In genomic region chr4:54100607-54101189, GRCh38 we compare ENCODE assay signal across 9 cellular contexts. TPM values are rescaled to one million over a fixed set of nuclear protein-coding genes. Genes with fewer than 3 reads are reported as not detected.
A peak's percentile ranks its signal among the peaks of the same experiment; 100 is the strongest.
DNase-seq lines count a peak whose midpoint lies in the region; ATAC-seq and TF ChIP-seq lines count a peak whose summit lies in the region.
"Had no signal": no experiment of that assay in that cellular context is flagged by ENCODE, and none has a peak within 500 bp of the region (broad histone marks: within the 10 kb centered on the region; RNA-seq: fewer than 3 reads in every experiment).

No MANE protein-coding gene starts in this region.

- H3K9me3 Mint-ChIP-seq in Caco-2 (ENCODE audit: unreplicated experiment): no peaks in the 10 kb centered on the region
- no peaks in the 10 kb centered on the region for H3K9me3 Mint-ChIP-seq in effector memory CD8-positive, alpha-beta T cell
- H3K9me3 Mint-ChIP-seq in osteocyte (ENCODE audit: unreplicated experiment): no peaks in the 10 kb centered on the region

- no peaks in the 10 kb centered on the region for H3K27me3 ChIP-seq in Caco-2 (replicated peaks; ENCODE audit: control insufficient read depth, insufficient read depth, low read length)

- peak overlapping the region; percentile 36 for H3K4me3 ChIP-seq in Caco-2 (ENCODE audit: low read depth, low read length)

- peak; percentile 70 for ATAC-seq in effector memory CD8-positive, alpha-beta T cell (replicated peaks)
- ATAC-seq in sciatic nerve: no peak
- ATAC-seq in HG03108 (IDR thresholded peaks at IDR 0.05; ENCODE audit: unreplicated experiment): no peak

- H3K36me3 Mint-ChIP-seq in Caco-2 (ENCODE audit: insufficient read depth, unreplicated experiment) (no peaks in the 10 kb centered on the region), osteocyte (ENCODE audit: unreplicated experiment) (no peaks in the 10 kb centered on the region)
- no peaks in the 10 kb centered on the region for H3K36me3 Mint-ChIP-seq in effector memory CD8-positive, alpha-beta T cell (ENCODE audit: insufficient read depth)

- TF ChIP-seq CTCF in Caco-2 (IDR thresholded peaks at IDR 0.05; ENCODE audit: insufficient read depth in 1 of 2, low read depth in 1 of 2, low read length in 1 of 2, severe bottlenecking in 1 of 2, unreplicated experiment in 1 of 2) (no peak), osteocyte (IDR thresholded peaks at IDR 0.05) (no peak)

- H3K4me1 Mint-ChIP-seq in Caco-2 (ENCODE audit: low read depth, unreplicated experiment) (no peaks in the 10 kb centered on the region), osteocyte (ENCODE audit: unreplicated experiment) (peaks cover 15% of the 10 kb centered on the region)
- H3K4me1 Mint-ChIP-seq in effector memory CD8-positive, alpha-beta T cell (ENCODE audit: low read depth in 2 of 2): peaks cover 25 to 28% of the 10 kb centered on the region in 2 donors

- DNase-seq in Caco-2: peak in 1 of 2 experiments; percentile 29
- peak; percentile 38 for DNase-seq in NCI-H69 (lab: John Stamatoyannopoulos, UW)
- peak in 1 of 3 experiments; percentile 24 for DNase-seq in effector memory CD8-positive, alpha-beta T cell
- no peak for DNase-seq in osteocyte (ENCODE audit: extremely low spot score, unreplicated experiment)
- DNase-seq in Ammon's horn (ENCODE audit: low spot score): no peak
- no peak for DNase-seq in sciatic nerve (ENCODE audit: low spot score)
- DNase-seq in HuH-7 (ENCODE audit: low spot score): no peak

- H3K36me3 ChIP-seq in Caco-2 (ENCODE audit: control insufficient read depth, insufficient read depth, low read length): no peaks in the 10 kb centered on the region

- no TSS peak for BruUV-seq in Caco-2 (replicated peaks; lab: Mats Ljungman, UMichigan)

- peaks cover 13% of the 10 kb centered on the region for H3K27me3 Mint-ChIP-seq in Caco-2 (ENCODE audit: insufficient read depth, unreplicated experiment)
- peaks cover 94 to 97% of the 10 kb centered on the region in 2 donors for H3K27me3 Mint-ChIP-seq in effector memory CD8-positive, alpha-beta T cell
- peaks cover 40% of the 10 kb centered on the region for H3K27me3 Mint-ChIP-seq in osteocyte (ENCODE audit: unreplicated experiment)

- H3K27ac Mint-ChIP-seq in Caco-2 (ENCODE audit: unreplicated experiment): no peak overlapping the region
- no peak overlapping the region for H3K27ac Mint-ChIP-seq in effector memory CD8-positive, alpha-beta T cell
- H3K27ac Mint-ChIP-seq in osteocyte (ENCODE audit: unreplicated experiment): no peak overlapping the region

- intact Hi-C loops in Caco-2 (cut with micrococcal nuclease; ENCODE audit: unreplicated experiment): loop anchor here (1.0 kb wide), 1 partner anchor 44 kb away; no protein-coding TSS in a partner anchor
- intact Hi-C loops in sciatic nerve (cut with DNase I): no loop called here

- H3K9me3 ChIP-seq in Caco-2: no peaks in the 10 kb centered on the region

- CTCF ChIA-PET in Caco-2 (lab: Charles Lee): no interaction called here

- H3K4me3 Mint-ChIP-seq in Caco-2 (ENCODE audit: unreplicated experiment) (peak overlapping the region; percentile 78), osteocyte (ENCODE audit: unreplicated experiment) (peak overlapping the region; percentile 71)
- peak overlapping the region; percentile 73 to 74 for H3K4me3 Mint-ChIP-seq in effector memory CD8-positive, alpha-beta T cell

- POLR2A ChIA-PET in Caco-2 (lab: Charles Lee): no interaction called here

- H3K4me1 ChIP-seq in Caco-2: peaks cover 5% of the 10 kb centered on the region; the same call in 1 of the 2 replicates

RNA-seq across cellular contexts. Expression of gene GSX2, which starts 0.7 kb away (rescaled TPM):
- total RNA-seq in Caco-2 (2022) (not detected in 2 replicates), osteocyte (0.35 and 0.47 TPM in 2 replicates), sciatic nerve (0.58 TPM)
- total RNA-seq: liver had no signal

RNA-seq across cellular contexts. Expression of gene CHIC2, which starts 36.3 kb away (rescaled TPM):
- total RNA-seq in Caco-2 (2022) (24.9 and 30.0 TPM in 2 replicates), osteocyte (55.9 and 64.1 TPM in 2 replicates), sciatic nerve (34.2 TPM)
